24 cellular contexts compared by ENCODE assay signal in genomic region chr7:107703219-107703618, GRCh38. TPM values are rescaled to one million over a fixed set of nuclear protein-coding genes. Genes with fewer than 3 reads are reported as not detected.
"Had no signal": no experiment of that assay in that cellular context is flagged by ENCODE, and none has a peak within 500 bp of the region (broad histone marks: within the 10 kb centered on the region; RNA-seq: fewer than 3 reads in every experiment).

No MANE protein-coding gene starts in this region.

- H3K27me3 Mint-ChIP-seq: memory B cell; stimulated activated naive CD8-positive, alpha-beta T cell treated with anti-CD3 and anti-CD28 coated beads, Interleukin-15, amount 100 ng/mL, for 72 hours had no signal

- H3K4me3 Mint-ChIP-seq: memory B cell; natural killer cell; stimulated activated naive CD8-positive, alpha-beta T cell treated with anti-CD3 and anti-CD28 coated beads, Interleukin-15, amount 100 ng/mL, for 72 hours; type B pancreatic cell had no signal

- ATAC-seq: gastrocnemius medialis; left colon; natural killer cell; pancreas; sciatic nerve; stimulated activated naive CD8-positive, alpha-beta T cell treated with anti-CD3 and anti-CD28 coated beads, Interleukin-15, amount 100 ng/mL, for 72 hours had no signal

- H3K9me3 ChIP-seq: gastrocnemius medialis, pancreas, suprapubic skin, tibial artery had no signal

- H3K4me1 ChIP-seq: gastrocnemius medialis, pancreas, suprapubic skin had no signal

- H3K4me3 ChIP-seq: dorsolateral prefrontal cortex, gastrocnemius medialis, lung, pancreas, smooth muscle cell, suprapubic skin, tibial artery had no signal

- H3K36me3 Mint-ChIP-seq: memory B cell, natural killer cell, type B pancreatic cell had no signal

- H3K36me3 ChIP-seq: gastrocnemius medialis, pancreas, suprapubic skin, tibial artery had no signal

- H3K27ac ChIP-seq: dorsolateral prefrontal cortex, gastrocnemius medialis, pancreas, suprapubic skin, tibial artery had no signal

- H3K9me3 Mint-ChIP-seq: memory B cell; natural killer cell; stimulated activated naive CD8-positive, alpha-beta T cell treated with anti-CD3 and anti-CD28 coated beads, Interleukin-15, amount 100 ng/mL, for 72 hours; type B pancreatic cell had no signal

- DNase-seq: dorsolateral prefrontal cortex; effector CD4-positive, alpha-beta T cell; foreskin fibroblast; gastrocnemius medialis; head of caudate nucleus; hippocampal formation; left colon; natural killer cell; pancreas; retina; stimulated activated CD4-positive, alpha-beta T cell treated with anti-CD3 and anti-CD28 coated beads, Interleukin-12 subunit alpha, Interleukin-12 subunit beta, amount 100 ng/mL, for 4 hours; stimulated activated CD4-positive, alpha-beta T cell treated with anti-CD3 and anti-CD28 coated beads, Interleukin-1b, Interleukin-23, amount 100 ng/mL, for 48 hours; stimulated activated CD4-positive, alpha-beta T cell treated with anti-CD3 and anti-CD28 coated beads, Interleukin-4, amount 100 ng/mL, for 1 hour; stimulated activated CD8-positive, alpha-beta memory T cell treated with anti-CD3 and anti-CD28 coated beads, Interleukin-4, amount 100 ng/mL, for 48 hours; stimulated activated naive CD8-positive, alpha-beta T cell treated with anti-CD3 and anti-CD28 coated beads, Interleukin-15, amount 100 ng/mL, for 72 hours; tibial artery had no signal

- H3K27ac Mint-ChIP-seq: memory B cell, natural killer cell, type B pancreatic cell had no signal

- H3K27me3 ChIP-seq: dorsolateral prefrontal cortex, gastrocnemius medialis, pancreas, suprapubic skin, tibial artery had no signal

- H3K4me1 Mint-ChIP-seq: natural killer cell; stimulated activated naive CD8-positive, alpha-beta T cell treated with anti-CD3 and anti-CD28 coated beads, Interleukin-15, amount 100 ng/mL, for 72 hours had no signal

RNA-seq across cellular contexts. Expression of gene SLC26A4, which starts 42.6 kb away (rescaled TPM):
- total RNA-seq: mononuclear cell had no signal
- polyA plus RNA-seq: neural cell had no signal
